ENCODE assay signal across 8 cellular contexts in the genomic region with DNA sequence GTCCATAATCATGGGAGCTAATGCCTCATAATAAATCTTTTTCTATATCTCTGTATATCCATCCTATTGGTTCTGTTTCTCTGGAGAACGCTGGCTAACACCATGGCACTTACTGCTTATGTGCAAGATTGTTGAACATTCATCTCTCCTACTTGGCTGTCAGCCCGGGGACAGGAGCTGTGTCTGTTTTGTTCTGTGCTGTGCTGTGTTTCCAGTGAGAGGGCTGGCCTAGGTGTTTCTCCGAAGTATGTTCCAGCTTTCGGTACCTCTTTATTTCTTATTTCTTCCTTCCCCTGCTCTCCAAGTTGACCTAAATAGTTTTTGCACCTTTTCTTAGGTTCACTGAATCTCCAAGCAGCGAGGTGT. TPM values are rescaled to one million over a fixed set of nuclear protein-coding genes. Genes with fewer than 3 reads are reported as not detected.
DNase-seq lines count a peak whose midpoint lies in the region; ATAC-seq, FAIRE-seq and TF ChIP-seq lines count a peak whose summit lies in the region.

No MANE protein-coding gene starts in this region.

- CTCF ChIA-PET in K562 (lab: Yijun Ruan, JAX; ENCODE audit: low intra/inter-chr PET ratio) = interaction anchor here (0.6 kb wide), 1 partner anchor 117 kb away, joined by 3 read pairs; no protein-coding TSS in a partner anchor

- no peaks in the 10 kb centered on the region for H3K9me2 ChIP-seq in Karpas-422 (replicated peaks; ENCODE audit: insufficient read depth, low read length)

- H3K9me3 ChIP-seq in BLaER1 (no peaks in the 10 kb centered on the region), Karpas-422 (ENCODE audit: low read length) (no peaks in the 10 kb centered on the region), K562 (replicated peaks; ENCODE audit: control insufficient read depth, insufficient read depth, low read depth, low read length) (no peaks in the 10 kb centered on the region), kidney (ENCODE audit: control insufficient read depth in 1 of 2, low read length in 2 of 2) (no peaks in the 10 kb centered on the region), smooth muscle cell (replicated peaks; ENCODE audit: low read depth) (no peaks in the 10 kb centered on the region)

- H3K27ac ChIP-seq in BLaER1 (0 out of 2 replicates have a peak overlapping the region, but pooled peaks have one; percentile 0), Karpas-422 (ENCODE audit: low read length) (no peak overlapping the region), K562 (ENCODE audit: extremely low read depth, low read depth, low read length) (no peak overlapping the region), kidney (ENCODE audit: low read depth in 2 of 2, low read length in 2 of 2) (peak overlapping the region; percentile 93 to 97), smooth muscle cell (ENCODE audit: low read depth) (peak overlapping the region; percentile 83)

- no peak for FAIRE-seq in K562 (lab: Jason Lieb, UNC)
- no peak for FAIRE-seq in kidney (lab: Jason Lieb, UNC)

- H3K79me2 ChIP-seq in Karpas-422 (ENCODE audit: low read length) (no peaks in the 10 kb centered on the region), K562 (ENCODE audit: control insufficient read depth, insufficient read depth, low read length) (no peaks in the 10 kb centered on the region), smooth muscle cell (ENCODE audit: low read depth) (no peaks in the 10 kb centered on the region)

- H2AFZ ChIP-seq in Karpas-422 (ENCODE audit: low read length) = peak overlapping the region; percentile 95
- peak overlapping the region; percentile 79 for H2AFZ ChIP-seq in K562 (ENCODE audit: low read depth, low read length)
- peak overlapping the region; percentile 1 for H2AFZ ChIP-seq in smooth muscle cell (ENCODE audit: low read depth)

- peaks cover 26% of the 10 kb centered on the region for H3F3A ChIP-seq in smooth muscle cell (ENCODE audit: low read depth)

- H3K4me2 ChIP-seq in BLaER1 = peak overlapping the region; percentile 97
- H3K4me2 ChIP-seq in Karpas-422 (ENCODE audit: low read depth, low read length, poor library complexity, severe bottlenecking) = peak overlapping the region; percentile 91
- H3K4me2 ChIP-seq in K562 (ENCODE audit: insufficient read depth, low read length) = peak overlapping the region; percentile 84
- H3K4me2 ChIP-seq in smooth muscle cell = peak overlapping the region; percentile 85

- H3K27me3 ChIP-seq in BLaER1 = no peaks in the 10 kb centered on the region
- no peaks in the 10 kb centered on the region for H3K27me3 ChIP-seq in Karpas-422 (ENCODE audit: low read length)
- H3K27me3 ChIP-seq in K562 (ENCODE audit: control insufficient read depth in 2 of 2, insufficient read depth in 2 of 2, low read length in 2 of 2) = peaks cover 0 to 13% of the 10 kb centered on the region in 2 experiments; a peak in 3 of 5 replicates
- no peaks in the 10 kb centered on the region for H3K27me3 ChIP-seq in smooth muscle cell (ENCODE audit: low read depth)

- WGBS in K562 (ENCODE audit: insufficient coverage, low coverage, missing lambda C conversion rate) = 12% methylated on average over 5 of the region's 5 CpGs
- WGBS in smooth muscle cell (ENCODE audit: low lambda C conversion rate) = 28% methylated on average over 5 of the region's 5 CpGs

- H3K9ac ChIP-seq in BLaER1 (peak overlapping the region; percentile 4; the same call in 1 of the 2 replicates), Karpas-422 (ENCODE audit: low read length) (peak overlapping the region; percentile 57), K562 (ENCODE audit: insufficient read depth in 1 of 2, low read depth in 2 of 2, low read length in 2 of 2) (peak overlapping the region in 1 of 2 experiments; percentile 16; a peak in 1 of 4 replicates), kidney (ENCODE audit: low read length in 2 of 2) (peak overlapping the region; percentile 29 to 70), smooth muscle cell (ENCODE audit: low read depth) (peak overlapping the region; percentile 77)

- H3K4me1 ChIP-seq in BLaER1 (peaks cover 78% of the 10 kb centered on the region), Karpas-422 (ENCODE audit: low read length) (peaks cover 45% of the 10 kb centered on the region), K562 (replicated peaks in 1 of 2; ENCODE audit: control insufficient read depth in 2 of 2, insufficient read depth in 2 of 2, low read length in 2 of 2) (peaks cover 19 to 20% of the 10 kb centered on the region in 2 experiments; a peak in 4 of 5 replicates), kidney (ENCODE audit: control insufficient read depth in 1 of 2, insufficient read depth in 1 of 2, low read depth in 1 of 2, low read length in 2 of 2) (peaks cover 17 to 31% of the 10 kb centered on the region in 2 donors), smooth muscle cell (ENCODE audit: low read depth) (peaks cover 31% of the 10 kb centered on the region)

- no peaks in the 10 kb centered on the region for H4K20me1 ChIP-seq in BLaER1
- no peaks in the 10 kb centered on the region for H4K20me1 ChIP-seq in Karpas-422 (ENCODE audit: insufficient read depth, low read depth, low read length)
- H4K20me1 ChIP-seq in K562 (replicated peaks; ENCODE audit: control insufficient read depth, insufficient read depth, low read length) = no peaks in the 10 kb centered on the region
- H4K20me1 ChIP-seq in smooth muscle cell (ENCODE audit: low read depth) = no peaks in the 10 kb centered on the region

- H3K4me3 ChIP-seq in BLaER1 = 0 out of 2 replicates have a peak overlapping the region, but pooled peaks have one; percentile 11
- H3K4me3 ChIP-seq in Karpas-422 (ENCODE audit: low read length) = peak overlapping the region; percentile 68; the same call in 1 of the 2 replicates
- H3K4me3 ChIP-seq in K562 = 0 out of 2 replicates have a peak overlapping the region, but pooled peaks have one; percentile 36
- peak overlapping the region; percentile 9 to 63 for H3K4me3 ChIP-seq in kidney (ENCODE audit: low read length in 2 of 2)
- H3K4me3 ChIP-seq in smooth muscle cell = peak overlapping the region; percentile 46

- no peak for TF ChIP-seq EP300 in K562 (IDR thresholded peaks at IDR 0.05; ENCODE audit: low read length)

- no TSS peak for BruUV-seq in K562 (replicated peaks; lab: Mats Ljungman, UMichigan)

- TF ChIP-seq POLR2A in K562 (conservative IDR thresholded peaks at IDR 0.05) = no peak

- intact Hi-C loops in K562 (cut with micrococcal nuclease) (no loop called here), kidney (cut with DNase I) (no loop called here)

- DNase-seq in Karpas-422 (no peak), K562 (ENCODE audit: extremely low read depth in 1 of 4, low spot score in 3 of 4) (no peak), kidney (peak; percentile 73), smooth muscle cell (lab: John Stamatoyannopoulos, UW; ENCODE audit: unreplicated experiment) (no peak), NCI-H1694 treated with DMSO at 0.1 percent for 48 hours (lab: John Stamatoyannopoulos, UW) (no peak), DMS114 treated with DMSO at 0.1 percent for 48 hours (lab: John Stamatoyannopoulos, UW; ENCODE audit: unreplicated experiment) (no peak)

- H3K36me3 ChIP-seq in BLaER1 (no peaks in the 10 kb centered on the region), Karpas-422 (ENCODE audit: insufficient read depth, low read length) (no peaks in the 10 kb centered on the region), K562 (ENCODE audit: control insufficient read depth, insufficient read depth, low read length) (no peaks in the 10 kb centered on the region), kidney (ENCODE audit: control insufficient read depth in 1 of 2, insufficient read depth in 2 of 2, low read length in 2 of 2) (no peaks in the 10 kb centered on the region), smooth muscle cell (ENCODE audit: low read depth) (no peaks in the 10 kb centered on the region)

- no peak for TF ChIP-seq RAD21 in K562 (CRISPR knock-in tag; conservative IDR thresholded peaks at IDR 0.05 in 1 of 2, IDR thresholded peaks at IDR 0.05 in 1 of 2)

- ATAC-seq in K562 (no peak), GM18868 (IDR thresholded peaks at IDR 0.05; ENCODE audit: unreplicated experiment) (no peak)

- TF ChIP-seq CTCF in K562 (IDR thresholded peaks at IDR 0.05 in 2 of 3, conservative IDR thresholded peaks at IDR 0.05 in 1 of 3; ENCODE audit: insufficient read depth in 2 of 3, low read depth in 1 of 3, low read length in 3 of 3) (no peak), kidney (IDR thresholded peaks at IDR 0.05; ENCODE audit: borderline replicate concordance, extremely low read depth, insufficient read depth) (no peak), smooth muscle cell (IDR thresholded peaks at IDR 0.05; ENCODE audit: borderline replicate concordance, insufficient read depth, poor library complexity, severe bottlenecking) (no peak)

- POLR2A ChIA-PET in K562 (lab: Yijun Ruan, JAX) = interaction anchor here (0.5 to 1.4 kb wide), 13 partner anchors 11 to 102 kb away, joined by 3 to 7 read pairs (median 3); a partner anchor contains a TSS

- in situ Hi-C loops in K562 (cut with MboI) = no loop called here

- H3K9me1 ChIP-seq in K562 (ENCODE audit: control insufficient read depth, insufficient read depth, low read length) = no peaks in the 10 kb centered on the region

RNA-seq across cellular contexts. Expression of a gene that starts 18.8 kb away (rescaled TPM):
- total RNA-seq in Karpas-422 (2014; rRNA removed; shearing (Covaris generic); ENCODE audit: low replicate concordance) = 11.7 and 26.9 TPM in 2 replicates
- total RNA-seq in K562 (2011; cell fraction: chromatin; rRNA removed; ENCODE audit: low replicate concordance) = 5.4 and 21.5 TPM in 2 replicates
- 6.6 and 15.5 TPM in 2 replicates for total RNA-seq in K562 (2011; cell fraction: nucleolus; rRNA removed)
- 6.7 and 7.1 TPM in 2 replicates for total RNA-seq in K562 (2011; cell fraction: nucleoplasm; rRNA removed)
- total RNA-seq in K562 (2014; rRNA removed) = 2.0 and 2.2 TPM in 2 replicates
- total RNA-seq in K562 (2014; rRNA removed; fragmentation: Illumina TruSeq; extraction: Trizol) = 0.47 and 0.86 TPM in 2 replicates
- total RNA-seq in K562 (2015; rRNA removed; fragmentation: Illumina TruSeq; extraction: Trizol) = 0.07 and 0.34 TPM in 2 replicates
- 4.4 and 4.7 TPM in 2 replicates for total RNA-seq in K562 (2021)
- 2.0 and 3.2 TPM in 2 replicates for polyA plus RNA-seq in K562 (2011; rRNA removed)
- 3.2 and 7.1 TPM in 2 replicates for polyA plus RNA-seq in K562 (2011; cell fraction: cytosol; rRNA removed)
- 6.6 and 13.3 TPM in 2 replicates for polyA plus RNA-seq in K562 (2011; cell fraction: nucleus; rRNA removed)
- 3.6 and 4.4 TPM in 2 replicates for polyA plus RNA-seq in K562 (2012)
- 1.7 and 2.4 TPM in 2 replicates for polyA plus RNA-seq in K562 (2014; fragmentation: Illumina TruSeq; extraction: Trizol)
- polyA plus RNA-seq in K562 (2014; fragmentation: Nextera tagmentation; extraction: Ambion mirVana) = under 1 TPM in 1 of 2 experiments, not detected in 1; 0.08 TPM
- 1.7 and 2.7 TPM in 2 replicates for polyA plus RNA-seq in K562 (2014; rRNA removed)
- polyA minus RNA-seq in K562 (2011; rRNA and poly(A)+ RNA removed) = 0.72 and 0.95 TPM in 2 replicates
- polyA minus RNA-seq in K562 (2011; cell fraction: cytosol; rRNA and poly(A)+ RNA removed) = 3.7 and 7.6 TPM in 2 replicates
- polyA minus RNA-seq in K562 (2011; cell fraction: nucleus; rRNA and poly(A)+ RNA removed) = 2.8 and 3.4 TPM in 2 replicates
- 37.2 TPM for total RNA-seq in kidney
- 54.1 TPM for polyA plus RNA-seq in kidney (ENCODE audit: insufficient read depth, low read depth, low replicate concordance)
- total RNA-seq in smooth muscle cell = 178 and 182 TPM in 2 replicates
- 510 and 634 TPM in 2 replicates for polyA plus RNA-seq in smooth muscle cell

RNA-seq across cellular contexts. Expression of a gene that starts 25.7 kb away (rescaled TPM):
- total RNA-seq in Karpas-422 (2014; rRNA removed; shearing (Covaris generic); ENCODE audit: low replicate concordance) = 0.47 TPM in 1 of 2 replicates, not detected in the other
- 3.2 and 11.3 TPM in 2 replicates for total RNA-seq in K562 (2011; cell fraction: chromatin; rRNA removed; ENCODE audit: low replicate concordance)
- total RNA-seq in K562 (2011; cell fraction: nucleolus; rRNA removed) = 5.7 and 10.0 TPM in 2 replicates
- total RNA-seq in K562 (2011; cell fraction: nucleoplasm; rRNA removed) = 3.2 and 3.4 TPM in 2 replicates
- total RNA-seq in K562 (2014; rRNA removed) (0.82 and 1.5 TPM in 2 replicates), K562 (2014; rRNA removed; fragmentation: Illumina TruSeq; extraction: Trizol) (0.70 and 1.3 TPM in 2 replicates), K562 (2015; rRNA removed; fragmentation: Illumina TruSeq; extraction: Trizol) (2.2 and 3.2 TPM in 2 replicates), K562 (2021) (1.3 and 1.5 TPM in 2 replicates), kidney (52.3 TPM), smooth muscle cell (4.1 and 12.2 TPM in 2 replicates)
- polyA plus RNA-seq in K562 (2011; rRNA removed) (0.74 and 1.1 TPM in 2 replicates), K562 (2014; fragmentation: Illumina TruSeq; extraction: Trizol) (0.65 and 1.1 TPM in 2 replicates), K562 (2014; fragmentation: Nextera tagmentation; extraction: Ambion mirVana) (not detected), K562 (2014; rRNA removed) (1.2 and 1.5 TPM in 2 replicates), kidney (ENCODE audit: insufficient read depth, low read depth, low replicate concordance) (22.3 TPM), smooth muscle cell (32.4 and 36.8 TPM in 2 replicates)
- polyA plus RNA-seq in K562 (2011; cell fraction: cytosol; rRNA removed) = 0.46 and 1.4 TPM in 2 replicates
- 2.5 and 2.6 TPM in 2 replicates for polyA plus RNA-seq in K562 (2011; cell fraction: nucleus; rRNA removed)
- polyA plus RNA-seq in K562 (2012) = 4.8 and 8.3 TPM in 2 replicates
- polyA minus RNA-seq in K562 (2011; rRNA and poly(A)+ RNA removed) = 0.96 and 1.2 TPM in 2 replicates
- polyA minus RNA-seq in K562 (2011; cell fraction: cytosol; rRNA and poly(A)+ RNA removed) = 6.1 TPM in 1 of 2 replicates, not detected in the other
- polyA minus RNA-seq in K562 (2011; cell fraction: nucleus; rRNA and poly(A)+ RNA removed) = 1.8 and 2.4 TPM in 2 replicates

RNA-seq across cellular contexts. Expression of a gene that starts 37.4 kb away (rescaled TPM):
- 31.9 and 63.0 TPM in 2 replicates for total RNA-seq in Karpas-422 (2014; rRNA removed; shearing (Covaris generic); ENCODE audit: low replicate concordance)
- total RNA-seq in K562 (2011; cell fraction: chromatin; rRNA removed; ENCODE audit: low replicate concordance) = 24.2 and 53.2 TPM in 2 replicates
- total RNA-seq in K562 (2011; cell fraction: nucleolus; rRNA removed) = 52.9 and 58.2 TPM in 2 replicates
- 34.3 and 38.9 TPM in 2 replicates for total RNA-seq in K562 (2011; cell fraction: nucleoplasm; rRNA removed)
- total RNA-seq in K562 (2014; rRNA removed) = 50.5 and 52.4 TPM in 2 replicates
- total RNA-seq in K562 (2014; rRNA removed; fragmentation: Illumina TruSeq; extraction: Trizol) = 15.0 and 20.8 TPM in 2 replicates
- total RNA-seq in K562 (2015; rRNA removed; fragmentation: Illumina TruSeq; extraction: Trizol) = 29.7 and 31.8 TPM in 2 replicates
- 38.0 and 38.1 TPM in 2 replicates for total RNA-seq in K562 (2021)
- polyA plus RNA-seq in K562 (2011; rRNA removed) = 40.0 and 44.4 TPM in 2 replicates
- polyA plus RNA-seq in K562 (2011; cell fraction: cytosol; rRNA removed) = 44.9 and 61.0 TPM in 2 replicates
- 29.2 and 42.6 TPM in 2 replicates for polyA plus RNA-seq in K562 (2011; cell fraction: nucleus; rRNA removed)
- polyA plus RNA-seq in K562 (2012) = 36.2 and 43.3 TPM in 2 replicates
- polyA plus RNA-seq in K562 (2014; fragmentation: Illumina TruSeq; extraction: Trizol) = 29.1 and 34.1 TPM in 2 replicates
- polyA plus RNA-seq in K562 (2014; fragmentation: Nextera tagmentation; extraction: Ambion mirVana) = 1 to 10 TPM; 2.9 to 3.9 TPM
- 39.9 and 42.9 TPM in 2 replicates for polyA plus RNA-seq in K562 (2014; rRNA removed)
- 36.0 and 46.8 TPM in 2 replicates for polyA minus RNA-seq in K562 (2011; rRNA and poly(A)+ RNA removed)
- 12.4 and 14.5 TPM in 2 replicates for polyA minus RNA-seq in K562 (2011; cell fraction: cytosol; rRNA and poly(A)+ RNA removed)
- 16.6 and 19.2 TPM in 2 replicates for polyA minus RNA-seq in K562 (2011; cell fraction: nucleus; rRNA and poly(A)+ RNA removed)
- total RNA-seq in kidney = 32.1 TPM
- 53.0 TPM for polyA plus RNA-seq in kidney (ENCODE audit: insufficient read depth, low read depth, low replicate concordance)
- 62.6 and 73.4 TPM in 2 replicates for total RNA-seq in smooth muscle cell
- 114 and 120 TPM in 2 replicates for polyA plus RNA-seq in smooth muscle cell

RNA-seq across cellular contexts. Expression of a gene that starts 47.1 kb away (rescaled TPM):
- total RNA-seq in Karpas-422 (2014; rRNA removed; shearing (Covaris generic); ENCODE audit: low replicate concordance) = 0.75 TPM in 1 of 2 replicates, not detected in the other
- not detected in 2 replicates for total RNA-seq in K562 (2011; cell fraction: chromatin; rRNA removed; ENCODE audit: low replicate concordance)
- total RNA-seq in K562 (2011; cell fraction: nucleolus; rRNA removed) = 0.50 TPM in 1 of 2 replicates, not detected in the other
- total RNA-seq in K562 (2011; cell fraction: nucleoplasm; rRNA removed) = not detected in 2 replicates
- not detected in 2 replicates for total RNA-seq in K562 (2014; rRNA removed)
- total RNA-seq in K562 (2014; rRNA removed; fragmentation: Illumina TruSeq; extraction: Trizol) = not detected in 2 replicates
- not detected in 2 replicates for total RNA-seq in K562 (2015; rRNA removed; fragmentation: Illumina TruSeq; extraction: Trizol)
- not detected in 2 replicates for total RNA-seq in K562 (2021)
- not detected in 2 replicates for polyA plus RNA-seq in K562 (2011; rRNA removed)
- not detected in 2 replicates for polyA plus RNA-seq in K562 (2011; cell fraction: cytosol; rRNA removed)
- 0.09 TPM in 1 of 2 replicates, not detected in the other for polyA plus RNA-seq in K562 (2011; cell fraction: nucleus; rRNA removed)
- not detected in 2 replicates for polyA plus RNA-seq in K562 (2012)
- not detected in 2 replicates for polyA plus RNA-seq in K562 (2014; fragmentation: Illumina TruSeq; extraction: Trizol)
- not detected for polyA plus RNA-seq in K562 (2014; fragmentation: Nextera tagmentation; extraction: Ambion mirVana)
- not detected in 2 replicates for polyA plus RNA-seq in K562 (2014; rRNA removed)
- not detected in 2 replicates for polyA minus RNA-seq in K562 (2011; rRNA and poly(A)+ RNA removed)
- not detected in 2 replicates for polyA minus RNA-seq in K562 (2011; cell fraction: cytosol; rRNA and poly(A)+ RNA removed)
- polyA minus RNA-seq in K562 (2011; cell fraction: nucleus; rRNA and poly(A)+ RNA removed) = 0.27 TPM in 1 of 2 replicates, not detected in the other
- total RNA-seq in kidney = 0.31 TPM
- not detected for polyA plus RNA-seq in kidney (ENCODE audit: insufficient read depth, low read depth, low replicate concordance)
- not detected in 2 replicates for total RNA-seq in smooth muscle cell
- not detected in 2 replicates for polyA plus RNA-seq in smooth muscle cell

Comparison
In these comparisons a context has a peak if more than half of its experiments do, and no peak if none do; other contexts are left out.
1. H3K27ac ChIP-seq: peak in BLaER1 (single experiment), kidney (2 of 2) and smooth muscle cell (single experiment); none in Karpas-422 (single experiment) and K562 (single experiment).
2. H3K4me3 ChIP-seq: peak in every context shown above with its lines; median percentile 68 in Karpas-422; 46 in smooth muscle cell; 36 in K562; 36 in kidney; 11 in BLaER1.
3. H2AFZ ChIP-seq: peak in every context shown above with its lines; median percentile 95 in Karpas-422; 79 in K562; 1 in smooth muscle cell.
4. Peak in every context shown above with its lines, with median percentiles within 50 percentile points of each other: H3K4me2 ChIP-seq.